1 cellular context compared by ENCODE assay signal in genomic region chr12:120684523-120684932, GRCh38.
TF ChIP-seq lines count a peak whose summit lies in the region.

No MANE protein-coding gene starts in this region.

TF ChIP-seq in IMR-90, 13 proteins besides CTCF, POLR2A, EP300 and RAD21:
- TF ChIP-seq CEBPB (IDR thresholded peaks at IDR 0.05; ENCODE audit: low read depth, low read length) (peak; percentile 74), MAFK (IDR thresholded peaks at IDR 0.05; ENCODE audit: low read depth, low read length) (0 out of 2 replicates have a peak, but pooled peaks have one; percentile 37), MXI1 (IDR thresholded peaks at IDR 0.05; ENCODE audit: borderline replicate concordance, low read depth, low read length) (no peak)
